In the genomic region with DNA sequence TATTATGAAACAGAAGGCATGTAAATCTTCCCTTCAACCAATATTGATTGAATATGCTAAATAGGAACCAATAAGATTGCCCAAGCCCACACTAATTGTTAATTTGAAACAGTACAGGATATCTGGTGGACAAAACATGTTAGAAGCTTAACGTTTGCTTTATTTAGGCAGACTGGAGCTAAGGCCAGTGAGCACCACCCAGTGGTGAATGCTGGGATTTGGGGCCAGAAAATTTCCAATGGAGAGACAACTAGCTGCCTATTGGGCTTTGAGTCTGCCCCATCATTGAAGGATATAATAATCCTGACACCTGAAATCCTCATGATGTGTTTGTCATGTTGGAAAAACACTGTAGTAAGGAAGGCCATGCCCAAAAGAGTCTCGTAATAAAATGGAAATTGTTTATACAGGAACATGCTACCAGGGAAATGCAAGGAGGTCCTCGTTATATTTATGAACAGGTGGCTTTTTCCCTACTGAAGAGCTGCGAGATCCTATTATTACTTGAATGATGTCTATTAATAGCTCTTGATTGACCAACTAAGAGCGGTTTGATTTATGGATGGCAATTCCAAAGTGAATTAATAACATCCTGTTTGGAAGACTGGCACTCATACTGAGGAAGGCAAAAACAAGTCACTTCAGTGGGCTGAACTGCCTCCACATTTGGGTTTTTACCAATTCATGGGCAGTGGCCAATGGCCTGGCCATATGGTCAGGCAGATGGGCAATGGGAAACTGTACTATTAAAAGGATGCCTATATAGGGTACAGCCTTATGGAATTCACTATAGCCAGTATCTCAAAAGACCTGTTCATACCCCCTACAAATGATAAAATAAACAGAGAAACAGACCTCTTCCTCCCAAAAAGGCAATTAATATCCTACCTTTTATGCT, we compare ENCODE assay signal across 8 cellular contexts. TPM values are rescaled to one million over a fixed set of nuclear protein-coding genes. Genes with fewer than 3 reads are reported as not detected.
A peak's percentile ranks its signal among the peaks of the same experiment; 100 is the strongest.
DNase-seq lines count a peak whose midpoint lies in the region; ATAC-seq and TF ChIP-seq lines count a peak whose summit lies in the region.

No MANE protein-coding gene starts in this region.

- H3F3A ChIP-seq in SU-DHL-6 (ENCODE audit: insufficient read depth): no peaks in the 10 kb centered on the region

- H3K4me3 ChIP-seq in SU-DHL-6 (ENCODE audit: insufficient read depth, low read length, poor library complexity, severe bottlenecking): no peak overlapping the region

- H3K27ac ChIP-seq in SU-DHL-6 (ENCODE audit: low read depth, low read length): no peak overlapping the region

- 0 out of 2 replicates have a peak, but pooled peaks cover 2% of the 10 kb centered on the region for H3K27me3 ChIP-seq in SU-DHL-6 (ENCODE audit: low read length)

- no peaks in the 10 kb centered on the region for H4K20me1 ChIP-seq in SU-DHL-6 (ENCODE audit: low read depth, low read length)

- no peaks in the 10 kb centered on the region for H3K9me2 ChIP-seq in SU-DHL-6 (replicated peaks; ENCODE audit: insufficient read depth, low read length)

- H3K9ac ChIP-seq in SU-DHL-6 (ENCODE audit: low read length): no peak overlapping the region

- H3K9me3 ChIP-seq in SU-DHL-6 (ENCODE audit: insufficient read depth, low read length): no peaks in the 10 kb centered on the region

- no peaks in the 10 kb centered on the region for H3K36me3 ChIP-seq in SU-DHL-6 (ENCODE audit: low read length)

- DNase-seq in DMS 273 treated with DMSO at 0.1 percent for 48 hours (lab: John Stamatoyannopoulos, UW) (peak; percentile 6), HT-29 (ENCODE audit: low spot score) (peak; percentile 84), cerebellar nuclear complex (lab: John Stamatoyannopoulos, UW) (peak; percentile 19 to 66), myocyte (ENCODE audit: low read depth) (peak; percentile 52), NK-92 (lab: John Stamatoyannopoulos, UW; ENCODE audit: unreplicated experiment) (no peak)

- H2AFZ ChIP-seq in SU-DHL-6 (ENCODE audit: low read depth, low read length, severe bottlenecking): no peak overlapping the region

- ATAC-seq in HG03159 (IDR thresholded peaks at IDR 0.05; ENCODE audit: unreplicated experiment) (no peak), GM18519 (IDR thresholded peaks at IDR 0.05; ENCODE audit: low FRiP score, unreplicated experiment) (no peak)

- no peak overlapping the region for H3K4me2 ChIP-seq in SU-DHL-6 (ENCODE audit: low read depth, low read length, poor library complexity, severe bottlenecking)

- no peaks in the 10 kb centered on the region for H3K79me2 ChIP-seq in SU-DHL-6 (ENCODE audit: insufficient read depth, low read length)

- TF ChIP-seq CTCF in SU-DHL-6 (IDR thresholded peaks at IDR 0.05; ENCODE audit: insufficient read depth, low read length, poor library complexity, severe bottlenecking): peak; percentile 56

RNA-seq across cellular contexts. Expression of gene SIGLECL1, which starts 8.7 kb away (rescaled TPM):
- total RNA-seq in HT-29 (2014; rRNA removed; shearing (Covaris generic)): not detected in 2 replicates
- not detected in 2 replicates for total RNA-seq in myocyte
- not detected for polyA plus RNA-seq in myocyte (2012)

RNA-seq across cellular contexts. Expression of gene CD33, which starts 34.7 kb away (rescaled TPM):
- total RNA-seq in HT-29 (2014; rRNA removed; shearing (Covaris generic)): not detected in 2 replicates
- 0.21 TPM in 1 of 2 replicates, not detected in the other for total RNA-seq in myocyte
- not detected for polyA plus RNA-seq in myocyte (2012)

RNA-seq across cellular contexts. Expression of gene IGLON5, which starts 51.8 kb away (rescaled TPM):
- total RNA-seq in HT-29 (2014; rRNA removed; shearing (Covaris generic)): not detected in 2 replicates
- not detected in 2 replicates for total RNA-seq in myocyte
- 0.08 TPM for polyA plus RNA-seq in myocyte (2012)
